ENCODE assay signal across 1 cellular context in the genomic region with DNA sequence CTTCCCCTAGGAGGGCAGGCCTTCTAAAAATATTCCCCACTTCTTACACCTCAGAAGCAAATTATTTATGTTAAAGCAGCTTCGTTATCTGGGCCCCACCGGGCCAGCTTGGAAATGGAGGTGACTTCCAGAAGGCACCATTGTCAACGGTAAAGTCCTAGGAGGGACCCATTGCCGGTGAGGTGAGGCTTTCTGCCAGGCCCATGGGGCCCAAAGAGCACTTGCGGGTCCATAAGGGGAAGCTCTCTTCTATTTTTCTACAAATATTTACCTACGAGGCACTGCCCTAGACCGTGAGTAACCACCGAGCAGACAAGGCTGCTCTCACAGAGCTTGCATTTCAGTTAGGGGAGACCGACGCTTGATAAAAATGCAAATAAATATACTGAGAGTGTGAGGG.
TF ChIP-seq lines count a peak whose summit lies in the region.

No MANE protein-coding gene starts in this region.

TF ChIP-seq in HepG2, 621 proteins besides CTCF, POLR2A, EP300 and RAD21 (continued from another document):
- TF ChIP-seq, protein P1, sequence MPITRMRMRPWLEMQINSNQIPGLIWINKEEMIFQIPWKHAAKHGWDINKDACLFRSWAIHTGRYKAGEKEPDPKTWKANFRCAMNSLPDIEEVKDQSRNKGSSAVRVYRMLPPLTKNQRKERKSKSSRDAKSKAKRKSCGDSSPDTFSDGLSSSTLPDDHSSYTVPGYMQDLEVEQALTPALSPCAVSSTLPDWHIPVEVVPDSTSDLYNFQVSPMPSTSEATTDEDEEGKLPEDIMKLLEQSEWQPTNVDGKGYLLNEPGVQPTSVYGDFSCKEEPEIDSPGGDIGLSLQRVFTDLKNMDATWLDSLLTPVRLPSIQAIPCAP (CRISPR knock-in tag; IDR thresholded peaks at IDR 0.05; ENCODE audit: low read depth) = no peak
- TF ChIP-seq ZNF33B (CRISPR knock-in tag; IDR thresholded peaks at IDR 0.05) (no peak), FOXJ3 (CRISPR knock-in tag; IDR thresholded peaks at IDR 0.05; ENCODE audit: borderline replicate concordance) (0 out of 2 replicates have a peak, but pooled peaks have one; percentile 17), MATR3 (CRISPR knock-in tag; IDR thresholded peaks at IDR 0.05) (no peak), ZFY (CRISPR knock-in tag; IDR thresholded peaks at IDR 0.05) (peak; percentile 43), SCMH1 (CRISPR knock-in tag; IDR thresholded peaks at IDR 0.05; ENCODE audit: borderline replicate concordance) (no peak), RELA (CRISPR knock-in tag; IDR thresholded peaks at IDR 0.05) (no peak), ZNF629 (CRISPR knock-in tag; conservative IDR thresholded peaks at IDR 0.05) (peak; percentile 61), NR2F6 (IDR thresholded peaks at IDR 0.05) (no peak), NR2F6 (CRISPR knock-in tag; IDR thresholded peaks at IDR 0.05) (no peak), TCF7 (IDR thresholded peaks at IDR 0.05; ENCODE audit: low read depth) (no peak)
- TF ChIP-seq, protein P2, sequence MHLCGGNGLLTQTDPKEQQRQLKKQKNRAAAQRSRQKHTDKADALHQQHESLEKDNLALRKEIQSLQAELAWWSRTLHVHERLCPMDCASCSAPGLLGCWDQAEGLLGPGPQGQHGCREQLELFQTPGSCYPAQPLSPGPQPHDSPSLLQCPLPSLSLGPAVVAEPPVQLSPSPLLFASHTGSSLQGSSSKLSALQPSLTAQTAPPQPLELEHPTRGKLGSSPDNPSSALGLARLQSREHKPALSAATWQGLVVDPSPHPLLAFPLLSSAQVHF (CRISPR knock-in tag; IDR thresholded peaks at IDR 0.05) = no peak
- TF ChIP-seq, protein P3, sequence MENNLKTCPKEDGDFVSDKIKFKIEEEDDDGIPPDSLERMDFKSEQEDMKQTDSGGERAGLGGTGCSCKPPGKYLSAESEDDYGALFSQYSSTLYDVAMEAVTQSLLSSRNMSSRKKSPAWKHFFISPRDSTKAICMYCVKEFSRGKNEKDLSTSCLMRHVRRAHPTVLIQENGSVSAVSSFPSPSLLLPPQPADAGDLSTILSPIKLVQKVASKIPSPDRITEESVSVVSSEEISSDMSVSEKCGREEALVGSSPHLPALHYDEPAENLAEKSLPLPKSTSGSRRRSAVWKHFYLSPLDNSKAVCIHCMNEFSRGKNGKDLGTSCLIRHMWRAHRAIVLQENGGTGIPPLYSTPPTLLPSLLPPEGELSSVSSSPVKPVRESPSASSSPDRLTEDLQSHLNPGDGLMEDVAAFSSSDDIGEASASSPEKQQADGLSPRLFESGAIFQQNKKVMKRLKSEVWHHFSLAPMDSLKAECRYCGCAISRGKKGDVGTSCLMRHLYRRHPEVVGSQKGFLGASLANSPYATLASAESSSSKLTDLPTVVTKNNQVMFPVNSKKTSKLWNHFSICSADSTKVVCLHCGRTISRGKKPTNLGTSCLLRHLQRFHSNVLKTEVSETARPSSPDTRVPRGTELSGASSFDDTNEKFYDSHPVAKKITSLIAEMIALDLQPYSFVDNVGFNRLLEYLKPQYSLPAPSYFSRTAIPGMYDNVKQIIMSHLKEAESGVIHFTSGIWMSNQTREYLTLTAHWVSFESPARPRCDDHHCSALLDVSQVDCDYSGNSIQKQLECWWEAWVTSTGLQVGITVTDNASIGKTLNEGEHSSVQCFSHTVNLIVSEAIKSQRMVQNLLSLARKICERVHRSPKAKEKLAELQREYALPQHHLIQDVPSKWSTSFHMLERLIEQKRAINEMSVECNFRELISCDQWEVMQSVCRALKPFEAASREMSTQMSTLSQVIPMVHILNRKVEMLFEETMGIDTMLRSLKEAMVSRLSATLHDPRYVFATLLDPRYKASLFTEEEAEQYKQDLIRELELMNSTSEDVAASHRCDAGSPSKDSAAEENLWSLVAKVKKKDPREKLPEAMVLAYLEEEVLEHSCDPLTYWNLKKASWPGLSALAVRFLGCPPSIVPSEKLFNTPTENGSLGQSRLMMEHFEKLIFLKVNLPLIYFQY (CRISPR knock-in tag; IDR thresholded peaks at IDR 0.05; ENCODE audit: borderline replicate concordance) = peak; percentile 57; the same call in 1 of the 2 replicates
- TF ChIP-seq, protein P4, sequence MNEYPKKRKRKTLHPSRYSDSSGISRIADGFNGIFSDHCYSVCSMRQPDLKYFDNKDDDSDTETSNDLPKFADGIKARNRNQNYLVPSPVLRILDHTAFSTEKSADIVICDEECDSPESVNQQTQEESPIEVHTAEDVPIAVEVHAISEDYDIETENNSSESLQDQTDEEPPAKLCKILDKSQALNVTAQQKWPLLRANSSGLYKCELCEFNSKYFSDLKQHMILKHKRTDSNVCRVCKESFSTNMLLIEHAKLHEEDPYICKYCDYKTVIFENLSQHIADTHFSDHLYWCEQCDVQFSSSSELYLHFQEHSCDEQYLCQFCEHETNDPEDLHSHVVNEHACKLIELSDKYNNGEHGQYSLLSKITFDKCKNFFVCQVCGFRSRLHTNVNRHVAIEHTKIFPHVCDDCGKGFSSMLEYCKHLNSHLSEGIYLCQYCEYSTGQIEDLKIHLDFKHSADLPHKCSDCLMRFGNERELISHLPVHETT (CRISPR knock-in tag; conservative IDR thresholded peaks at IDR 0.05) = no peak
- TF ChIP-seq, protein P5, sequence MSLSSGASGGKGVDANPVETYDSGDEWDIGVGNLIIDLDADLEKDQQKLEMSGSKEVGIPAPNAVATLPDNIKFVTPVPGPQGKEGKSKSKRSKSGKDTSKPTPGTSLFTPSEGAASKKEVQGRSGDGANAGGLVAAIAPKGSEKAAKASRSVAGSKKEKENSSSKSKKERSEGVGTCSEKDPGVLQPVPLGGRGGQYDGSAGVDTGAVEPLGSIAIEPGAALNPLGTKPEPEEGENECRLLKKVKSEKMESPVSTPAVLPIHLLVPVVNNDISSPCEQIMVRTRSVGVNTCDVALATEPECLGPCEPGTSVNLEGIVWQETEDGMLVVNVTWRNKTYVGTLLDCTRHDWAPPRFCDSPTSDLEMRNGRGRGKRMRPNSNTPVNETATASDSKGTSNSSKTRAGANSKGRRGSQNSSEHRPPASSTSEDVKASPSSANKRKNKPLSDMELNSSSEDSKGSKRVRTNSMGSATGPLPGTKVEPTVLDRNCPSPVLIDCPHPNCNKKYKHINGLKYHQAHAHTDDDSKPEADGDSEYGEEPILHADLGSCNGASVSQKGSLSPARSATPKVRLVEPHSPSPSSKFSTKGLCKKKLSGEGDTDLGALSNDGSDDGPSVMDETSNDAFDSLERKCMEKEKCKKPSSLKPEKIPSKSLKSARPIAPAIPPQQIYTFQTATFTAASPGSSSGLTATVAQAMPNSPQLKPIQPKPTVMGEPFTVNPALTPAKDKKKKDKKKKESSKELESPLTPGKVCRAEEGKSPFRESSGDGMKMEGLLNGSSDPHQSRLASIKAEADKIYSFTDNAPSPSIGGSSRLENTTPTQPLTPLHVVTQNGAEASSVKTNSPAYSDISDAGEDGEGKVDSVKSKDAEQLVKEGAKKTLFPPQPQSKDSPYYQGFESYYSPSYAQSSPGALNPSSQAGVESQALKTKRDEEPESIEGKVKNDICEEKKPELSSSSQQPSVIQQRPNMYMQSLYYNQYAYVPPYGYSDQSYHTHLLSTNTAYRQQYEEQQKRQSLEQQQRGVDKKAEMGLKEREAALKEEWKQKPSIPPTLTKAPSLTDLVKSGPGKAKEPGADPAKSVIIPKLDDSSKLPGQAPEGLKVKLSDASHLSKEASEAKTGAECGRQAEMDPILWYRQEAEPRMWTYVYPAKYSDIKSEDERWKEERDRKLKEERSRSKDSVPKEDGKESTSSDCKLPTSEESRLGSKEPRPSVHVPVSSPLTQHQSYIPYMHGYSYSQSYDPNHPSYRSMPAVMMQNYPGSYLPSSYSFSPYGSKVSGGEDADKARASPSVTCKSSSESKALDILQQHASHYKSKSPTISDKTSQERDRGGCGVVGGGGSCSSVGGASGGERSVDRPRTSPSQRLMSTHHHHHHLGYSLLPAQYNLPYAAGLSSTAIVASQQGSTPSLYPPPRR (CRISPR knock-in tag; IDR thresholded peaks at IDR 0.05; ENCODE audit: borderline replicate concordance) = no peak
- TF ChIP-seq, protein P6, sequence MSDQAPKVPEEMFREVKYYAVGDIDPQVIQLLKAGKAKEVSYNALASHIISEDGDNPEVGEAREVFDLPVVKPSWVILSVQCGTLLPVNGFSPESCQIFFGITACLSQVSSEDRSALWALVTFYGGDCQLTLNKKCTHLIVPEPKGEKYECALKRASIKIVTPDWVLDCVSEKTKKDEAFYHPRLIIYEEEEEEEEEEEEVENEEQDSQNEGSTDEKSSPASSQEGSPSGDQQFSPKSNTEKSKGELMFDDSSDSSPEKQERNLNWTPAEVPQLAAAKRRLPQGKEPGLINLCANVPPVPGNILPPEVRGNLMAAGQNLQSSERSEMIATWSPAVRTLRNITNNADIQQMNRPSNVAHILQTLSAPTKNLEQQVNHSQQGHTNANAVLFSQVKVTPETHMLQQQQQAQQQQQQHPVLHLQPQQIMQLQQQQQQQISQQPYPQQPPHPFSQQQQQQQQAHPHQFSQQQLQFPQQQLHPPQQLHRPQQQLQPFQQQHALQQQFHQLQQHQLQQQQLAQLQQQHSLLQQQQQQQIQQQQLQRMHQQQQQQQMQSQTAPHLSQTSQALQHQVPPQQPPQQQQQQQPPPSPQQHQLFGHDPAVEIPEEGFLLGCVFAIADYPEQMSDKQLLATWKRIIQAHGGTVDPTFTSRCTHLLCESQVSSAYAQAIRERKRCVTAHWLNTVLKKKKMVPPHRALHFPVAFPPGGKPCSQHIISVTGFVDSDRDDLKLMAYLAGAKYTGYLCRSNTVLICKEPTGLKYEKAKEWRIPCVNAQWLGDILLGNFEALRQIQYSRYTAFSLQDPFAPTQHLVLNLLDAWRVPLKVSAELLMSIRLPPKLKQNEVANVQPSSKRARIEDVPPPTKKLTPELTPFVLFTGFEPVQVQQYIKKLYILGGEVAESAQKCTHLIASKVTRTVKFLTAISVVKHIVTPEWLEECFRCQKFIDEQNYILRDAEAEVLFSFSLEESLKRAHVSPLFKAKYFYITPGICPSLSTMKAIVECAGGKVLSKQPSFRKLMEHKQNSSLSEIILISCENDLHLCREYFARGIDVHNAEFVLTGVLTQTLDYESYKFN (CRISPR knock-in tag; conservative IDR thresholded peaks at IDR 0.05) = peak; percentile 59
- TF ChIP-seq, protein P7, sequence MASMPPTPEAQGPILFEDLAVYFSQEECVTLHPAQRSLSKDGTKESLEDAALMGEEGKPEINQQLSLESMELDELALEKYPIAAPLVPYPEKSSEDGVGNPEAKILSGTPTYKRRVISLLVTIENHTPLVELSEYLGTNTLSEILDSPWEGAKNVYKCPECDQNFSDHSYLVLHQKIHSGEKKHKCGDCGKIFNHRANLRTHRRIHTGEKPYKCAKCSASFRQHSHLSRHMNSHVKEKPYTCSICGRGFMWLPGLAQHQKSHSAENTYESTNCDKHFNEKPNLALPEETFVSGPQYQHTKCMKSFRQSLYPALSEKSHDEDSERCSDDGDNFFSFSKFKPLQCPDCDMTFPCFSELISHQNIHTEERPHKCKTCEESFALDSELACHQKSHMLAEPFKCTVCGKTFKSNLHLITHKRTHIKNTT (CRISPR knock-in tag; IDR thresholded peaks at IDR 0.05) = no peak
